In genomic region chr16:376817-377418, GRCh38 we compare ENCODE assay signal across 19 cellular contexts. TPM values are rescaled to one million over a fixed set of nuclear protein-coding genes. Genes with fewer than 3 reads are reported as not detected.
DNase-seq lines count a peak whose midpoint lies in the region; ATAC-seq, FAIRE-seq and TF ChIP-seq lines count a peak whose summit lies in the region.
"Had no signal": no experiment of that assay in that cellular context is flagged by ENCODE, and none has a peak within 500 bp of the region (broad histone marks: within the 10 kb centered on the region; RNA-seq: fewer than 3 reads in every experiment).

No MANE protein-coding gene starts in this region.

- no peak overlapping the region for H2BK12ac ChIP-seq in trophoblast cell (ENCODE audit: low read length)

- no peak for TF ChIP-seq CTCF in HEK293 (tag by site-specific recombination; IDR thresholded peaks at IDR 0.05)
- no peak for TF ChIP-seq CTCF in K562 (IDR thresholded peaks at IDR 0.05 in 2 of 3, conservative IDR thresholded peaks at IDR 0.05 in 1 of 3; ENCODE audit: insufficient read depth in 2 of 3, low read depth in 1 of 3, low read length in 3 of 3)
- TF ChIP-seq CTCF in esophagus squamous epithelium (IDR thresholded peaks at IDR 0.05), result no peak

- CTCF ChIA-PET in HEK293 (lab: Yijun Ruan, JAX) (no interaction called here), K562 (lab: Yijun Ruan, JAX; ENCODE audit: low intra/inter-chr PET ratio) (no interaction called here)

- H3K9me1 ChIP-seq in K562 (ENCODE audit: control insufficient read depth, insufficient read depth, low read length), result no peaks in the 10 kb centered on the region

- H2AFZ ChIP-seq in K562 (ENCODE audit: low read depth, low read length) (no peak overlapping the region), trophoblast cell (ENCODE audit: insufficient read depth, low read length, poor library complexity) (no peak overlapping the region)

- no peaks in the 10 kb centered on the region for H4K20me1 ChIP-seq in K562 (replicated peaks; ENCODE audit: control insufficient read depth, insufficient read depth, low read length)

- in situ Hi-C loops in K562 (cut with MboI), result no loop called here

- H3K4me1 ChIP-seq in right cardiac atrium (ENCODE audit: control insufficient read depth, insufficient read depth, low read length) (no peaks in the 10 kb centered on the region), HEK293 (ENCODE audit: control insufficient read depth, insufficient read depth, low read length) (no peaks in the 10 kb centered on the region), K562 (replicated peaks in 1 of 2; ENCODE audit: control insufficient read depth in 2 of 2, insufficient read depth in 2 of 2, low read length in 2 of 2) (peaks cover 0 to 55% of the 10 kb centered on the region in 2 experiments; a peak in 3 of 5 replicates), trophoblast cell (ENCODE audit: control insufficient read depth in 1 of 2, insufficient read depth in 2 of 2, low read length in 2 of 2) (peaks cover 8 to 14% of the 10 kb centered on the region in 2 experiments), aorta (ENCODE audit: control insufficient read depth in 1 of 2, insufficient read depth in 2 of 2, low read length in 2 of 2) (no peaks in the 10 kb centered on the region), esophagus squamous epithelium (peaks cover 14 to 29% (median 24%) of the 10 kb centered on the region in 3 donors)

- H2BK5ac ChIP-seq in trophoblast cell (ENCODE audit: low read depth, low read length, poor library complexity), result no peak overlapping the region

- peak in 2 of 3 donors; percentile 38 to 52 for DNase-seq in right cardiac atrium
- DNase-seq in Right ventricle myocardium superior, result no peak
- no peak for DNase-seq in K562 (ENCODE audit: extremely low read depth in 1 of 4, low spot score in 3 of 4)
- DNase-seq in trophoblast cell, result no peak
- DNase-seq in aorta, result no peak
- DNase-seq in esophagus squamous epithelium (lab: John Stamatoyannopoulos, UW), result no peak
- DNase-seq: 8988T, DMS 273 treated with DMSO at 0.1 percent for 48 hours, DMS53, DND-41, EL, H9 had no signal

- H3K9me3 ChIP-seq in right cardiac atrium (ENCODE audit: control insufficient read depth, low read length) (no peaks in the 10 kb centered on the region), HEK293 (ENCODE audit: control insufficient read depth, insufficient read depth, low read depth, low read length) (no peaks in the 10 kb centered on the region), K562 (replicated peaks; ENCODE audit: control insufficient read depth, insufficient read depth, low read depth, low read length) (no peaks in the 10 kb centered on the region), trophoblast cell (ENCODE audit: insufficient read depth, low read depth, low read length) (peaks cover 3% of the 10 kb centered on the region), aorta (ENCODE audit: control insufficient read depth, low read length) (no peaks in the 10 kb centered on the region), esophagus squamous epithelium (no peaks in the 10 kb centered on the region)
- H3K9me3 ChIP-seq: BLaER1 treated with 17β-estradiol and CSF1 and Interleukin-3, amounts not matched to agents 10 nM and 100 nM had no signal

- H3K4me2 ChIP-seq in K562 (ENCODE audit: insufficient read depth, low read length) (no peak overlapping the region), trophoblast cell (ENCODE audit: low read length) (no peak overlapping the region)
- H3K4me2 ChIP-seq: BLaER1 treated with 17β-estradiol and CSF1 and Interleukin-3, amounts not matched to agents 10 nM and 100 nM had no signal

- intact Hi-C loops in right cardiac atrium (cut with DNase I), result no loop called here
- intact Hi-C loops in Right ventricle myocardium superior (cut with DNase I), result no loop called here
- intact Hi-C loops in K562 (cut with micrococcal nuclease), result no loop called here
- intact Hi-C loops in aorta (cut with DNase I), result no loop called here
- intact Hi-C loops in esophagus squamous epithelium (cut with DNase I), result no loop called here

- no TSS peak for BruUV-seq in K562 (replicated peaks; lab: Mats Ljungman, UMichigan)

- no peak for ATAC-seq in right cardiac atrium
- no peak for ATAC-seq in Right ventricle myocardium superior (ENCODE audit: poor library complexity)
- ATAC-seq in K562, result no peak
- ATAC-seq in aorta (ENCODE audit: low FRiP score), result no peak
- ATAC-seq in HG03354 (IDR thresholded peaks at IDR 0.05; ENCODE audit: poor library complexity, severe bottlenecking, unreplicated experiment), result no peak
- ATAC-seq: CD8-positive, alpha-beta T cell had no signal

- 93% methylated on average over 26 of the region's 26 CpGs for WGBS in right cardiac atrium
- WGBS in K562 (ENCODE audit: insufficient coverage, low coverage, missing lambda C conversion rate), result 99% methylated on average over 16 of the region's 26 CpGs
- no CpG with 5 or more reads among the region's 26 CpGs for WGBS in trophoblast cell (ENCODE audit: extremely low coverage, insufficient coverage, insufficient read length)
- WGBS in aorta, 2 donors, result 92 to 94% methylated on average over 26 of the region's 26 CpGs
- WGBS in esophagus squamous epithelium, 2 donors, result 89 to 94% methylated on average over 7 to 12 of the region's 26 CpGs

- TF ChIP-seq POLR2A in K562 (conservative IDR thresholded peaks at IDR 0.05) (no peak), esophagus squamous epithelium (IDR thresholded peaks at IDR 0.05) (no peak)

- H3K9ac ChIP-seq in K562 (ENCODE audit: insufficient read depth in 1 of 2, low read depth in 2 of 2, low read length in 2 of 2), result no peak overlapping the region
- H3K9ac ChIP-seq in trophoblast cell (ENCODE audit: low read length), result no peak overlapping the region
- H3K9ac ChIP-seq: BLaER1 treated with 17β-estradiol and CSF1 and Interleukin-3, amounts not matched to agents 10 nM and 100 nM had no signal

- peaks cover 9% of the 10 kb centered on the region for H3K79me1 ChIP-seq in trophoblast cell (ENCODE audit: low read length)

- H4K12ac ChIP-seq in trophoblast cell (ENCODE audit: low read depth, low read length), result no peak overlapping the region

- POLR2A ChIA-PET in HEK293 (lab: Yijun Ruan, JAX), result interaction anchor here (0.6 kb wide), 1 partner anchor 704 kb away, joined by 4 read pairs; no protein-coding TSS in a partner anchor
- POLR2A ChIA-PET in K562 (lab: Yijun Ruan, JAX), result interaction anchor here (0.5 to 0.8 kb wide), 3 partner anchors 39 to 304 kb away, joined by 3 read pairs; no protein-coding TSS in a partner anchor

- H3K79me2 ChIP-seq in K562 (ENCODE audit: control insufficient read depth, insufficient read depth, low read length) (peaks cover 28% of the 10 kb centered on the region), trophoblast cell (ENCODE audit: control insufficient read depth, insufficient read depth, low read length, poor library complexity) (peaks cover 12% of the 10 kb centered on the region)

- no peak for FAIRE-seq in K562 (lab: Jason Lieb, UNC)
- FAIRE-seq: GM12891, GM19239, H1 had no signal

- no peak overlapping the region for H3K14ac ChIP-seq in trophoblast cell (ENCODE audit: low read length)

- no peak overlapping the region for H3K23ac ChIP-seq in trophoblast cell (ENCODE audit: low read length)

- no peak for TF ChIP-seq EP300 in K562 (IDR thresholded peaks at IDR 0.05; ENCODE audit: low read length)

- H3K27me3 ChIP-seq in right cardiac atrium (ENCODE audit: control insufficient read depth, insufficient read depth), result no peaks in the 10 kb centered on the region
- H3K27me3 ChIP-seq in K562 (ENCODE audit: control insufficient read depth in 2 of 2, insufficient read depth in 2 of 2, low read length in 2 of 2), result no peaks in the 10 kb centered on the region
- no peaks in the 10 kb centered on the region for H3K27me3 ChIP-seq in trophoblast cell (ENCODE audit: insufficient read depth, low read length)
- H3K27me3 ChIP-seq in aorta (ENCODE audit: control insufficient read depth in 1 of 2, insufficient read depth in 2 of 2, low read length in 1 of 2), result no peaks in the 10 kb centered on the region
- H3K27me3 ChIP-seq in esophagus squamous epithelium, result no peaks in the 10 kb centered on the region
- H3K27me3 ChIP-seq: BLaER1 treated with 17β-estradiol and CSF1 and Interleukin-3, amounts not matched to agents 10 nM and 100 nM had no signal

- H3K4me3 ChIP-seq in right cardiac atrium (ENCODE audit: low read length) (no peak overlapping the region), HEK293 (ENCODE audit: low read depth, low read length) (no peak overlapping the region), K562 (no peak overlapping the region), trophoblast cell (ENCODE audit: low read depth, low read length) (peak overlapping the region; percentile 8), aorta (ENCODE audit: low read length in 2 of 2) (no peak overlapping the region), esophagus squamous epithelium (no peak overlapping the region)
- H3K4me3 ChIP-seq: BLaER1 treated with 17β-estradiol and CSF1 and Interleukin-3, amounts not matched to agents 10 nM and 100 nM had no signal

- no peak overlapping the region for H3K18ac ChIP-seq in trophoblast cell (ENCODE audit: low read length)

- no peak overlapping the region for H4K8ac ChIP-seq in trophoblast cell (ENCODE audit: low read depth, low read length)

- no peak for TF ChIP-seq RAD21 in K562 (CRISPR knock-in tag; conservative IDR thresholded peaks at IDR 0.05 in 1 of 2, IDR thresholded peaks at IDR 0.05 in 1 of 2)

- H2BK120ac ChIP-seq in trophoblast cell (ENCODE audit: insufficient read depth, low read length, poor library complexity), result no peak overlapping the region

- H4K91ac ChIP-seq in trophoblast cell (ENCODE audit: low read depth, low read length), result no peak overlapping the region

- H3K36me3 ChIP-seq in HEK293 (ENCODE audit: control insufficient read depth in 2 of 2, insufficient read depth in 1 of 2, low read length in 2 of 2) (peaks cover 0 to 53% of the 10 kb centered on the region in 2 experiments; a peak in 1 of 3 replicates), K562 (ENCODE audit: control insufficient read depth, insufficient read depth, low read length) (peaks cover 55% of the 10 kb centered on the region; the same call in 2 of the 3 replicates), trophoblast cell (ENCODE audit: control insufficient read depth in 1 of 2, insufficient read depth in 2 of 2, low read length in 2 of 2) (peaks cover 58 to 60% of the 10 kb centered on the region in 2 experiments), aorta (ENCODE audit: control insufficient read depth in 1 of 2, insufficient read depth in 2 of 2, low read length in 1 of 2) (peaks cover 0 to 7% of the 10 kb centered on the region in 2 donors), esophagus squamous epithelium (peaks cover 0 to 59% (median 11%) of the 10 kb centered on the region in 3 donors)

- no peak overlapping the region for H2AK5ac ChIP-seq in trophoblast cell (ENCODE audit: low read length)

- H3K4ac ChIP-seq in trophoblast cell (ENCODE audit: low read depth, low read length), result no peak overlapping the region

- no peak overlapping the region for H3K27ac ChIP-seq in right cardiac atrium (ENCODE audit: low read length)
- no peak overlapping the region for H3K27ac ChIP-seq in HEK293 (ENCODE audit: extremely low read depth, low read depth, low read length)
- H3K27ac ChIP-seq in K562 (ENCODE audit: extremely low read depth, low read depth, low read length), result no peak overlapping the region
- no peak overlapping the region for H3K27ac ChIP-seq in trophoblast cell (ENCODE audit: low read depth, low read length)
- no peak overlapping the region for H3K27ac ChIP-seq in aorta (ENCODE audit: low read depth in 1 of 2, low read length in 2 of 2)
- H3K27ac ChIP-seq in esophagus squamous epithelium, result no peak overlapping the region
- H3K27ac ChIP-seq: BLaER1 treated with 17β-estradiol and CSF1 and Interleukin-3, amounts not matched to agents 10 nM and 100 nM had no signal

RNA-seq across cellular contexts. Expression of gene PGAP6, which starts 4.9 kb away (rescaled TPM):
- 10 to 100 TPM; 28.0 to 39.5 (median 34.8) TPM for total RNA-seq in right cardiac atrium
- 33.2 TPM for polyA plus RNA-seq in right cardiac atrium
- total RNA-seq in Right ventricle myocardium superior, result 28.1 TPM
- 56.2 and 231 TPM in 2 replicates for total RNA-seq in K562 (2011; cell fraction: chromatin; rRNA removed; ENCODE audit: low replicate concordance)
- total RNA-seq in K562 (2011; cell fraction: nucleolus; rRNA removed), result 229 and 238 TPM in 2 replicates
- 112 and 118 TPM in 2 replicates for total RNA-seq in K562 (2011; cell fraction: nucleoplasm; rRNA removed)
- 43.4 and 66.6 TPM in 2 replicates for total RNA-seq in K562 (2014; rRNA removed)
- total RNA-seq in K562 (2014; rRNA removed; fragmentation: Illumina TruSeq; extraction: Trizol), result 3.8 and 8.9 TPM in 2 replicates
- total RNA-seq in K562 (2015; rRNA removed; fragmentation: Illumina TruSeq; extraction: Trizol), result 35.9 and 39.3 TPM in 2 replicates
- 49.8 and 50.2 TPM in 2 replicates for total RNA-seq in K562 (2021)
- polyA plus RNA-seq in K562 (2011; rRNA removed), result 41.7 and 73.2 TPM in 2 replicates
- polyA plus RNA-seq in K562 (2011; cell fraction: cytosol; rRNA removed), result 113 and 177 TPM in 2 replicates
- polyA plus RNA-seq in K562 (2011; cell fraction: nucleus; rRNA removed), result 157 and 271 TPM in 2 replicates
- 62.5 and 85.8 TPM in 2 replicates for polyA plus RNA-seq in K562 (2012)
- polyA plus RNA-seq in K562 (2014; fragmentation: Illumina TruSeq; extraction: Trizol), result 20.0 and 53.1 TPM in 2 replicates
- polyA plus RNA-seq in K562 (2014; fragmentation: Nextera tagmentation; extraction: Ambion mirVana), result 1 to 10 TPM in 1 of 2 experiments, under 1 TPM in 1; 0.45 to 1.3 TPM
- 46.2 and 50.1 TPM in 2 replicates for polyA plus RNA-seq in K562 (2014; rRNA removed)
- polyA minus RNA-seq in K562 (2011; rRNA and poly(A)+ RNA removed), result 25.0 and 47.0 TPM in 2 replicates
- polyA minus RNA-seq in K562 (2011; cell fraction: cytosol; rRNA and poly(A)+ RNA removed), result 43.0 and 54.1 TPM in 2 replicates
- 40.1 and 42.9 TPM in 2 replicates for polyA minus RNA-seq in K562 (2011; cell fraction: nucleus; rRNA and poly(A)+ RNA removed)
- polyA plus RNA-seq in trophoblast cell (2013), result 80.1 and 80.9 TPM in 2 replicates
- total RNA-seq in aorta, result 10 to 100 TPM; 38.9 to 39.0 TPM
- polyA plus RNA-seq in aorta, result 10 to 100 TPM; 27.4 to 41.4 TPM
- total RNA-seq in esophagus squamous epithelium, result 10 to 100 TPM; 23.5 to 31.7 (median 27.6) TPM

RNA-seq across cellular contexts. Expression of gene MRPL28, which starts 6.6 kb away (rescaled TPM):
- total RNA-seq in right cardiac atrium (10 to 100 TPM; 63.9 to 74.9 (median 69.3) TPM), Right ventricle myocardium superior (79.6 TPM), K562 (2014; rRNA removed) (323 and 344 TPM in 2 replicates), K562 (2014; rRNA removed; fragmentation: Illumina TruSeq; extraction: Trizol) (54.8 and 63.1 TPM in 2 replicates), K562 (2015; rRNA removed; fragmentation: Illumina TruSeq; extraction: Trizol) (157 and 167 TPM in 2 replicates), K562 (2021) (175 and 183 TPM in 2 replicates), aorta (10 to 100 TPM; 35.5 to 38.0 TPM), esophagus squamous epithelium (10 to 100 TPM; 57.9 to 68.2 (median 63.0) TPM)
- polyA plus RNA-seq in right cardiac atrium (130 TPM), K562 (2011; rRNA removed) (152 and 181 TPM in 2 replicates), K562 (2014; fragmentation: Illumina TruSeq; extraction: Trizol) (219 and 232 TPM in 2 replicates), K562 (2014; fragmentation: Nextera tagmentation; extraction: Ambion mirVana) (10 to 100 TPM in 1 of 2 experiments, 1 to 10 TPM in 1; 2.5 to 22.9 TPM), K562 (2014; rRNA removed) (306 and 314 TPM in 2 replicates), aorta (100 to 1,000 TPM in 1 of 2 donors, 10 to 100 TPM in 1; 42.6 to 107 TPM)
- 23.4 and 64.3 TPM in 2 replicates for total RNA-seq in K562 (2011; cell fraction: chromatin; rRNA removed; ENCODE audit: low replicate concordance)
- 75.9 and 80.4 TPM in 2 replicates for total RNA-seq in K562 (2011; cell fraction: nucleolus; rRNA removed)
- 40.5 and 50.3 TPM in 2 replicates for total RNA-seq in K562 (2011; cell fraction: nucleoplasm; rRNA removed)
- polyA plus RNA-seq in K562 (2011; cell fraction: cytosol; rRNA removed), result 215 and 452 TPM in 2 replicates
- 114 and 165 TPM in 2 replicates for polyA plus RNA-seq in K562 (2011; cell fraction: nucleus; rRNA removed)
- polyA plus RNA-seq in K562 (2012), result 108 and 172 TPM in 2 replicates
- 49.7 and 74.3 TPM in 2 replicates for polyA minus RNA-seq in K562 (2011; rRNA and poly(A)+ RNA removed)
- 48.1 and 65.9 TPM in 2 replicates for polyA minus RNA-seq in K562 (2011; cell fraction: cytosol; rRNA and poly(A)+ RNA removed)
- 23.4 and 31.5 TPM in 2 replicates for polyA minus RNA-seq in K562 (2011; cell fraction: nucleus; rRNA and poly(A)+ RNA removed)
- polyA plus RNA-seq in trophoblast cell (2013), result 61.1 and 61.4 TPM in 2 replicates

RNA-seq across cellular contexts. Expression of gene NME4, which starts 20.1 kb away (rescaled TPM):
- total RNA-seq in right cardiac atrium, result 10 to 100 TPM; 49.7 to 86.4 (median 66.0) TPM
- polyA plus RNA-seq in right cardiac atrium, result 73.1 TPM
- 81.6 TPM for total RNA-seq in Right ventricle myocardium superior
- 39.0 and 108 TPM in 2 replicates for total RNA-seq in K562 (2011; cell fraction: chromatin; rRNA removed; ENCODE audit: low replicate concordance)
- 83.4 and 88.0 TPM in 2 replicates for total RNA-seq in K562 (2011; cell fraction: nucleolus; rRNA removed)
- 67.1 and 101 TPM in 2 replicates for total RNA-seq in K562 (2011; cell fraction: nucleoplasm; rRNA removed)
- total RNA-seq in K562 (2014; rRNA removed), result 211 and 255 TPM in 2 replicates
- 50.2 and 61.5 TPM in 2 replicates for total RNA-seq in K562 (2014; rRNA removed; fragmentation: Illumina TruSeq; extraction: Trizol)
- 145 and 151 TPM in 2 replicates for total RNA-seq in K562 (2015; rRNA removed; fragmentation: Illumina TruSeq; extraction: Trizol)
- total RNA-seq in K562 (2021), result 189 and 206 TPM in 2 replicates
- polyA plus RNA-seq in K562 (2011; rRNA removed), result 139 and 160 TPM in 2 replicates
- polyA plus RNA-seq in K562 (2011; cell fraction: cytosol; rRNA removed), result 277 and 663 TPM in 2 replicates
- 165 and 221 TPM in 2 replicates for polyA plus RNA-seq in K562 (2011; cell fraction: nucleus; rRNA removed)
- polyA plus RNA-seq in K562 (2012), result 211 and 279 TPM in 2 replicates
- polyA plus RNA-seq in K562 (2014; fragmentation: Illumina TruSeq; extraction: Trizol), result 135 and 223 TPM in 2 replicates
- 10 to 100 TPM; 15.4 to 17.5 TPM for polyA plus RNA-seq in K562 (2014; fragmentation: Nextera tagmentation; extraction: Ambion mirVana)
- 264 and 339 TPM in 2 replicates for polyA plus RNA-seq in K562 (2014; rRNA removed)
- 23.2 and 37.8 TPM in 2 replicates for polyA minus RNA-seq in K562 (2011; rRNA and poly(A)+ RNA removed)
- 60.9 and 70.8 TPM in 2 replicates for polyA minus RNA-seq in K562 (2011; cell fraction: cytosol; rRNA and poly(A)+ RNA removed)
- 32.2 and 35.7 TPM in 2 replicates for polyA minus RNA-seq in K562 (2011; cell fraction: nucleus; rRNA and poly(A)+ RNA removed)
- polyA plus RNA-seq in trophoblast cell (2013), result 175 and 192 TPM in 2 replicates
- total RNA-seq in aorta, result 10 to 100 TPM; 65.6 to 81.9 TPM
- 100 to 1,000 TPM in 1 of 2 donors, 10 to 100 TPM in 1; 95.5 to 128 TPM for polyA plus RNA-seq in aorta
- 10 to 100 TPM; 20.7 to 48.3 (median 25.3) TPM for total RNA-seq in esophagus squamous epithelium

RNA-seq across cellular contexts. Expression of gene AXIN1, which starts 24.4 kb away (rescaled TPM):
- 10 to 100 TPM in 3 of 4 donors, 1 to 10 TPM in 1; 8.4 to 12.2 (median 10.6) TPM for total RNA-seq in right cardiac atrium
- polyA plus RNA-seq in right cardiac atrium, result 10.2 TPM
- total RNA-seq in Right ventricle myocardium superior, result 14.0 TPM
- total RNA-seq in K562 (2011; cell fraction: chromatin; rRNA removed; ENCODE audit: low replicate concordance), result 41.5 and 88.6 TPM in 2 replicates
- 39.7 and 42.5 TPM in 2 replicates for total RNA-seq in K562 (2011; cell fraction: nucleolus; rRNA removed)
- 23.8 and 31.0 TPM in 2 replicates for total RNA-seq in K562 (2011; cell fraction: nucleoplasm; rRNA removed)
- 53.9 and 65.3 TPM in 2 replicates for total RNA-seq in K562 (2014; rRNA removed)
- total RNA-seq in K562 (2014; rRNA removed; fragmentation: Illumina TruSeq; extraction: Trizol), result 13.1 and 16.0 TPM in 2 replicates
- 28.1 and 28.6 TPM in 2 replicates for total RNA-seq in K562 (2015; rRNA removed; fragmentation: Illumina TruSeq; extraction: Trizol)
- total RNA-seq in K562 (2021), result 49.9 and 58.0 TPM in 2 replicates
- 7.4 and 13.0 TPM in 2 replicates for polyA plus RNA-seq in K562 (2011; rRNA removed)
- 13.6 and 26.9 TPM in 2 replicates for polyA plus RNA-seq in K562 (2011; cell fraction: cytosol; rRNA removed)
- 20.6 and 36.7 TPM in 2 replicates for polyA plus RNA-seq in K562 (2011; cell fraction: nucleus; rRNA removed)
- polyA plus RNA-seq in K562 (2012), result 26.0 and 33.9 TPM in 2 replicates
- 25.9 and 36.3 TPM in 2 replicates for polyA plus RNA-seq in K562 (2014; fragmentation: Illumina TruSeq; extraction: Trizol)
- under 1 TPM; 0.42 to 0.77 TPM for polyA plus RNA-seq in K562 (2014; fragmentation: Nextera tagmentation; extraction: Ambion mirVana)
- 36.8 and 40.5 TPM in 2 replicates for polyA plus RNA-seq in K562 (2014; rRNA removed)
- 9.0 and 13.1 TPM in 2 replicates for polyA minus RNA-seq in K562 (2011; rRNA and poly(A)+ RNA removed)
- 16.1 and 34.2 TPM in 2 replicates for polyA minus RNA-seq in K562 (2011; cell fraction: cytosol; rRNA and poly(A)+ RNA removed)
- polyA minus RNA-seq in K562 (2011; cell fraction: nucleus; rRNA and poly(A)+ RNA removed), result 14.3 and 14.4 TPM in 2 replicates
- 11.9 and 12.9 TPM in 2 replicates for polyA plus RNA-seq in trophoblast cell (2013)
- 10 to 100 TPM; 17.0 to 19.8 TPM for total RNA-seq in aorta
- polyA plus RNA-seq in aorta, result 10 to 100 TPM in 1 of 2 donors, 1 to 10 TPM in 1; 9.1 to 14.2 TPM
- 10 to 100 TPM; 17.8 to 32.2 (median 22.2) TPM for total RNA-seq in esophagus squamous epithelium

RNA-seq across cellular contexts. Expression of gene DECR2, which starts 24.8 kb away (rescaled TPM):
- total RNA-seq in right cardiac atrium, result 10 to 100 TPM in 3 of 4 donors, 1 to 10 TPM in 1; 8.6 to 14.6 (median 13.3) TPM
- polyA plus RNA-seq in right cardiac atrium, result 14.3 TPM
- total RNA-seq in Right ventricle myocardium superior, result 9.1 TPM
- total RNA-seq in K562 (2011; cell fraction: chromatin; rRNA removed; ENCODE audit: low replicate concordance), result 27.0 and 84.4 TPM in 2 replicates
- 49.9 and 50.8 TPM in 2 replicates for total RNA-seq in K562 (2011; cell fraction: nucleolus; rRNA removed)
- total RNA-seq in K562 (2011; cell fraction: nucleoplasm; rRNA removed), result 40.5 and 41.6 TPM in 2 replicates
- total RNA-seq in K562 (2014; rRNA removed), result 16.8 and 18.4 TPM in 2 replicates
- total RNA-seq in K562 (2014; rRNA removed; fragmentation: Illumina TruSeq; extraction: Trizol), result 3.2 and 5.6 TPM in 2 replicates
- 10.3 and 10.6 TPM in 2 replicates for total RNA-seq in K562 (2015; rRNA removed; fragmentation: Illumina TruSeq; extraction: Trizol)
- 22.9 and 23.1 TPM in 2 replicates for total RNA-seq in K562 (2021)
- 13.9 and 21.6 TPM in 2 replicates for polyA plus RNA-seq in K562 (2011; rRNA removed)
- polyA plus RNA-seq in K562 (2011; cell fraction: cytosol; rRNA removed), result 22.5 and 45.9 TPM in 2 replicates
- polyA plus RNA-seq in K562 (2011; cell fraction: nucleus; rRNA removed), result 71.0 and 103 TPM in 2 replicates
- polyA plus RNA-seq in K562 (2012), result 18.3 and 22.5 TPM in 2 replicates
- polyA plus RNA-seq in K562 (2014; fragmentation: Illumina TruSeq; extraction: Trizol), result 6.9 and 13.4 TPM in 2 replicates
- polyA plus RNA-seq in K562 (2014; fragmentation: Nextera tagmentation; extraction: Ambion mirVana), result 1 to 10 TPM; 1.0 to 2.1 TPM
- polyA plus RNA-seq in K562 (2014; rRNA removed), result 31.9 and 33.1 TPM in 2 replicates
- 1.9 and 3.6 TPM in 2 replicates for polyA minus RNA-seq in K562 (2011; rRNA and poly(A)+ RNA removed)
- polyA minus RNA-seq in K562 (2011; cell fraction: cytosol; rRNA and poly(A)+ RNA removed), result 7.8 and 10.6 TPM in 2 replicates
- 10.1 and 11.2 TPM in 2 replicates for polyA minus RNA-seq in K562 (2011; cell fraction: nucleus; rRNA and poly(A)+ RNA removed)
- polyA plus RNA-seq in trophoblast cell (2013), result 13.6 TPM in 2 replicates
- 10 to 100 TPM; 10.9 to 15.9 TPM for total RNA-seq in aorta
- 10 to 100 TPM; 16.2 to 21.8 TPM for polyA plus RNA-seq in aorta
- total RNA-seq in esophagus squamous epithelium, result 10 to 100 TPM; 13.6 to 19.6 (median 17.0) TPM

Comparison
In these comparisons a context has a peak if more than half of its experiments do, and no peak if none do; other contexts are left out.
1. DNase-seq: peak in right cardiac atrium (2 of 3); none in Right ventricle myocardium superior (single experiment), K562 (0 of 4), trophoblast cell (0 of 2), aorta (0 of 2) and esophagus squamous epithelium (single experiment).